ENCODE assay signal across 30 cellular contexts in genomic region chr3:95049841-95050240, GRCh38.
"Had no signal": no experiment of that assay in that cellular context is flagged by ENCODE, and none has a peak within 500 bp of the region (broad histone marks: within the 10 kb centered on the region; RNA-seq: fewer than 3 reads in every experiment).

No MANE protein-coding gene starts in this region.

- H3K9me3 ChIP-seq: body of pancreas, breast epithelium had no signal

- H3K36me3 ChIP-seq: adrenal gland, brain microvascular endothelial cell, breast epithelium had no signal

- DNase-seq: activated B cell treated with CpG ODN at 0.5 μM for 24 hours; activated CD4-positive, alpha-beta memory T cell treated with anti-CD3 and anti-CD28 coated beads for 36 hours; activated CD4-positive, alpha-beta T cell treated with anti-CD3 and anti-CD28 coated beads for 4 hours; activated CD4-positive, alpha-beta T cell treated with anti-CD3 and anti-CD28 coated beads, Interleukin-2, amount 10 ng/mL, durations not matched to agents 24 days and 14 days; activated CD4-positive, alpha-beta T cell treated with anti-CD3 and anti-CD28 coated beads, Interleukin-2, amount 50 U/mL, for 1 hour; activated CD4-positive, alpha-beta T cell treated with anti-CD3 and anti-CD28 coated beads, Interleukin-2, amount 50 U/mL, for 4 hours; activated CD4-positive, CD25-positive, alpha-beta regulatory T cell treated with anti-CD3 and anti-CD28 coated beads, Interleukin-2, amount 50 U/mL, for 72 hours; activated CD8-positive, alpha-beta memory T cell treated with anti-CD3 and anti-CD28 coated beads, Interleukin-2, amount 50 U/mL, for 4 hours; activated CD8-positive, alpha-beta T cell treated with anti-CD3 and anti-CD28 coated beads for 36 hours; activated effector memory CD4-positive, alpha-beta T cell treated with Interleukin-2 at 50 U/mL for 16 hours; activated gamma-delta T cell; activated naive CD4-positive, alpha-beta T cell treated with anti-CD3 and anti-CD28 coated beads, Interleukin-2, amount 50 U/mL, for 16 hours; activated naive CD4-positive, alpha-beta T cell treated with Interleukin-2 at 50 U/mL for 16 hours; activated naive CD8-positive, alpha-beta T cell treated with anti-CD3 and anti-CD28 coated beads for 36 hours; activated T-cell treated with anti-CD3 and anti-CD28 coated beads for 4 hours; activated T-cell treated with anti-CD3 and anti-CD28 coated beads, Interleukin-2, amount 50 U/mL, for 1 hour; activated T-cell treated with anti-CD3 and anti-CD28 coated beads, Interleukin-2, amount 50 U/mL, for 4 hours; activated T-cell treated with anti-CD3 and anti-CD28 coated beads, Interleukin-2, amount 50 U/mL, for 72 hours; adrenal gland; amniotic stem cell; aorta; body of pancreas; brain microvascular endothelial cell; central memory CD4-positive, alpha-beta T cell; T-helper 1 cell; T-helper 2 cell; T-helper 9 cell had no signal

- ATAC-seq: activated CD8-positive, alpha-beta T cell treated with anti-CD3 and anti-CD28 coated beads for 36 hours; activated naive CD4-positive, alpha-beta T cell treated with anti-CD3 and anti-CD28 coated beads, Interleukin-2, amount 50 U/mL, for 72 hours; activated T-cell treated with anti-CD3 and anti-CD28 coated beads, Interleukin-2, amount 50 U/mL, for 4 hours; activated T-cell treated with anti-CD3 and anti-CD28 coated beads, Interleukin-2, amount 50 U/mL, for 72 hours; activated T-helper 17 cell treated with anti-CD3 and anti-CD28 coated beads, Interleukin-2, amount 50 U/mL, for 72 hours; body of pancreas had no signal

- H3K4me3 ChIP-seq: adrenal gland, body of pancreas, breast epithelium had no signal

- H3K27me3 ChIP-seq: adrenal gland, body of pancreas, brain microvascular endothelial cell, breast epithelium had no signal

- H3K4me1 ChIP-seq: adrenal gland, body of pancreas, breast epithelium had no signal
